1 cellular context compared by ENCODE assay signal in genomic region chr1:95122151-95122697, GRCh38.
TF ChIP-seq lines count a peak whose summit lies in the region.

No MANE protein-coding gene starts in this region.

TF ChIP-seq in HepG2, 621 proteins besides CTCF, POLR2A, EP300 and RAD21 (continued from another document):
- TF ChIP-seq, protein P1, sequence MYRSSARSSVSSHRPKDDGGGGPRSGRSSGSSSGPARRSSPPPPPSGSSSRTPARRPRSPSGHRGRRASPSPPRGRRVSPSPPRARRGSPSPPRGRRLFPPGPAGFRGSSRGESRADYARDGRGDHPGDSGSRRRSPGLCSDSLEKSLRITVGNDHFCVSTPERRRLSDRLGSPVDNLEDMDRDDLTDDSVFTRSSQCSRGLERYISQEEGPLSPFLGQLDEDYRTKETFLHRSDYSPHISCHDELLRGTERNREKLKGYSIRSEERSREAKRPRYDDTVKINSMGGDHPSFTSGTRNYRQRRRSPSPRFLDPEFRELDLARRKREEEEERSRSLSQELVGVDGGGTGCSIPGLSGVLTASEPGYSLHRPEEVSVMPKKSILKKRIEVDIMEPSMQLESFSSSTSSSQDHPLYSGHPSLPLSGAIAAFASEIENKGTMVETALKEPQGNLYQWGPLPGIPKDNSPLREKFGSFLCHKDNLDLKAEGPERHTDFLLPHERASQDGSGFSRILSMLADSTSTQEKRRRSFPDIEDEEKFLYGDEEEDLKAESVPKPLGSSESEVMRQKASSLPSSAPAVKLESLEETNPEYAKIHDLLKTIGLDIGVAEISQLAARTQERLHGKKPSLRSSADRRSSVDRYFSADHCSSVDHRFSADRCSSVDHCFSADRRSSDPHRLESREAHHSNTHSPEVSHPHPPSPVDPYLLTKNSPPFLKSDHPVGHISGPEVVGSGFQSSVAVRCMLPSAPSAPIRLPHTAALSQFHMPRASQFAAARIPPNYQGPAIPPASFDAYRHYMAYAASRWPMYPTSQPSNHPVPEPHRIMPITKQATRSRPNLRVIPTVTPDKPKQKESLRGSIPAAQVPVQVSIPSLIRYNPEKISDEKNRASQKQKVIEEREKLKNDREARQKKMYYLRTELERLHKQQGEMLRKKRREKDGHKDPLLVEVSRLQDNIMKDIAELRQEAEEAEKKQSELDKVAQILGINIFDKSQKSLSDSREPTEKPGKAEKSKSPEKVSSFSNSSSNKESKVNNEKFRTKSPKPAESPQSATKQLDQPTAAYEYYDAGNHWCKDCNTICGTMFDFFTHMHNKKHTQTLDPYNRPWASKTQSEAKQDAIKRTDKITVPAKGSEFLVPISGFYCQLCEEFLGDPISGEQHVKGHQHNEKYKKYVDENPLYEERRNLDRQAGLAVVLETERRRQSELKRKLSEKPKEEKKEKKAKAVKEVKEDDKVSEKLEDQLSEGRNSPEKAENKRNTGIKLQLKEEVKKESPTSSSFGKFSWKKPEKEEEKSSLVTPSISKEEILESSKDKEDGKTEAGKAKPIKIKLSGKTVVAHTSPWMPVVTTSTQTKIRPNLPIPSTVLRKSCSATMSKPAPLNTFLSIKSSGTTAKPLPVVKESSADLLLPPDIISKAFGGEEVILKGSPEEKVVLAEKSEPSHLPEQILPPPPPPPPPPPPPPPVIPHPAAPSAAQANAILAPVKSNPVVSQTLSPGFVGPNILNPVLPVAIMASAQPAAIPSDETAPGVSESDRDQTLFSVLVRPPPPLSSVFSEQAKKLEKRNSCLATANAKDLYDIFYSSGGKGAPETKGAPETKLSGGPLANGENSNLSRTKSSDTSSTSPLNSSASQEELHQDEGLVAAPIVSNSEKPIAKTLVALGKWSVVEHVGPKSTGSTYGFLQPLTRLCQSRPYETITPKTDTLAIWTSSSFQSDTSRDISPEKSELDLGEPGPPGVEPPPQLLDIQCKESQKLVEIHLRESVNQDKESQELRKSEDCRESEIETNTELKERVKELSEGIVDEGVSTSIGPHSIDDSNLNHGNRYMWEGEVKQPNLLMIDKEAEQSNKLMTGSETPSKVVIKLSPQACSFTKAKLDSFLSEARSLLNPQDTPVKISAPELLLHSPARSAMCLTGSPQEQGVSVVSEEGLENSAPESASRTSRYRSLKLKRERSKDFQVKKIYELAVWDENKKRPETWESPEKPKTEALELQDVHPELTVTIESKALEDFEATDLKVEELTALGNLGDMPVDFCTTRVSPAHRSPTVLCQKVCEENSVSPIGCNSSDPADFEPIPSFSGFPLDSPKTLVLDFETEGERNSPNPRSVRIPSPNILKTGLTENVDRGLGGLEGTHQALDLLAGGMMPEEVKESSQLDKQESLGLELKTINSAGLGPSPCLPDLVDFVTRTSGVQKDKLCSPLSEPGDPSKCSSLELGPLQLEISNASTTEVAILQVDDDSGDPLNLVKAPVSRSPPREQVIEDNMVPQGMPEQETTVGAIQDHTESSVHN (CRISPR knock-in tag; IDR thresholded peaks at IDR 0.05), result no peak
- TF ChIP-seq ARNTL (CRISPR knock-in tag; IDR thresholded peaks at IDR 0.05) (peak; percentile 90), MIXL1 (CRISPR knock-in tag; IDR thresholded peaks at IDR 0.05) (peak; percentile 72; the same call in 1 of the 2 replicates), ZNF138 (CRISPR knock-in tag; IDR thresholded peaks at IDR 0.05; ENCODE audit: low read depth) (no peak), ZSCAN12 (CRISPR knock-in tag; IDR thresholded peaks at IDR 0.05) (no peak; the same call in 1 of the 2 replicates), ZNF850 (CRISPR knock-in tag; conservative IDR thresholded peaks at IDR 0.05) (no peak), ZNF605 (CRISPR knock-in tag; IDR thresholded peaks at IDR 0.05) (peak; percentile 78), CSRNP1 (CRISPR knock-in tag; IDR thresholded peaks at IDR 0.05) (peak; percentile 83), ZNF746 (CRISPR knock-in tag; IDR thresholded peaks at IDR 0.05) (peak; percentile 73), ZNF432 (CRISPR knock-in tag; IDR thresholded peaks at IDR 0.05; ENCODE audit: borderline replicate concordance) (no peak), ZNF550 (CRISPR knock-in tag; IDR thresholded peaks at IDR 0.05; ENCODE audit: borderline replicate concordance) (no peak), ZFP41 (CRISPR knock-in tag; IDR thresholded peaks at IDR 0.05; ENCODE audit: borderline replicate concordance) (peak; percentile 44; the same call in 1 of the 2 replicates), PPARG (CRISPR knock-in tag; conservative IDR thresholded peaks at IDR 0.05) (peak; percentile 93), REXO4 (CRISPR knock-in tag; IDR thresholded peaks at IDR 0.05; ENCODE audit: borderline replicate concordance) (no peak), ZNF24 (IDR thresholded peaks at IDR 0.05) (no peak), PITX1 (CRISPR knock-in tag; IDR thresholded peaks at IDR 0.05) (peak; percentile 94), HNF4G (IDR thresholded peaks at IDR 0.05; ENCODE audit: borderline replicate concordance, low read depth, low read length) (peak; percentile 89), HNF4G (CRISPR knock-in tag; IDR thresholded peaks at IDR 0.05; ENCODE audit: borderline replicate concordance, low read depth) (peak; percentile 95), MEIS2 (CRISPR knock-in tag; IDR thresholded peaks at IDR 0.05) (peak; percentile 59; the same call in 1 of the 2 replicates), ZNF552 (CRISPR knock-in tag; IDR thresholded peaks at IDR 0.05; ENCODE audit: borderline replicate concordance) (no peak), ZFP36L2 (CRISPR knock-in tag; IDR thresholded peaks at IDR 0.05) (no peak), DMAP1 (CRISPR knock-in tag; IDR thresholded peaks at IDR 0.05) (peak; percentile 64; the same call in 1 of the 2 replicates), ZNF816 (CRISPR knock-in tag; IDR thresholded peaks at IDR 0.05; ENCODE audit: borderline replicate concordance) (peak; percentile 46; the same call in 1 of the 2 replicates), MED8 (CRISPR knock-in tag; IDR thresholded peaks at IDR 0.05; ENCODE audit: insufficient replicate concordance) (peak; percentile 39), USF2 (IDR thresholded peaks at IDR 0.05; ENCODE audit: low read depth, low read length) (no peak), USF2 (CRISPR knock-in tag; IDR thresholded peaks at IDR 0.05; ENCODE audit: borderline replicate concordance) (no peak), ZNF780A (CRISPR knock-in tag; IDR thresholded peaks at IDR 0.05) (no peak), ZNF207 (IDR thresholded peaks at IDR 0.05; ENCODE audit: borderline replicate concordance) (no peak), NPAS2 (CRISPR knock-in tag; IDR thresholded peaks at IDR 0.05; ENCODE audit: borderline replicate concordance) (no peak), NR2F6 (IDR thresholded peaks at IDR 0.05) (peak; percentile 99), NR2F6 (CRISPR knock-in tag; IDR thresholded peaks at IDR 0.05) (peak; percentile 99), TAF15 (IDR thresholded peaks at IDR 0.05; ENCODE audit: low read depth, low read length, poor library complexity, severe bottlenecking) (no peak), KDM3A (CRISPR knock-in tag; IDR thresholded peaks at IDR 0.05; ENCODE audit: low read depth) (peak; percentile 84), ZNF329 (CRISPR knock-in tag; IDR thresholded peaks at IDR 0.05; ENCODE audit: low read depth) (0 out of 2 replicates have a peak, but pooled peaks have one; percentile 42), ZNF44 (CRISPR knock-in tag; IDR thresholded peaks at IDR 0.05) (0 out of 2 replicates have a peak, but pooled peaks have one; percentile 48), PHF8 (CRISPR knock-in tag; IDR thresholded peaks at IDR 0.05) (peak; percentile 21; the same call in 1 of the 2 replicates), U2AF1 (optimal IDR thresholded peaks at IDR 0.05; ENCODE audit: low read depth, low read length) (no peak), ZNF10 (CRISPR knock-in tag; IDR thresholded peaks at IDR 0.05; ENCODE audit: borderline replicate concordance, low read depth) (no peak), PRPF4 (IDR thresholded peaks at IDR 0.05; ENCODE audit: low read depth, low read length, poor library complexity, severe bottlenecking) (no peak)
- TF ChIP-seq, protein P2, sequence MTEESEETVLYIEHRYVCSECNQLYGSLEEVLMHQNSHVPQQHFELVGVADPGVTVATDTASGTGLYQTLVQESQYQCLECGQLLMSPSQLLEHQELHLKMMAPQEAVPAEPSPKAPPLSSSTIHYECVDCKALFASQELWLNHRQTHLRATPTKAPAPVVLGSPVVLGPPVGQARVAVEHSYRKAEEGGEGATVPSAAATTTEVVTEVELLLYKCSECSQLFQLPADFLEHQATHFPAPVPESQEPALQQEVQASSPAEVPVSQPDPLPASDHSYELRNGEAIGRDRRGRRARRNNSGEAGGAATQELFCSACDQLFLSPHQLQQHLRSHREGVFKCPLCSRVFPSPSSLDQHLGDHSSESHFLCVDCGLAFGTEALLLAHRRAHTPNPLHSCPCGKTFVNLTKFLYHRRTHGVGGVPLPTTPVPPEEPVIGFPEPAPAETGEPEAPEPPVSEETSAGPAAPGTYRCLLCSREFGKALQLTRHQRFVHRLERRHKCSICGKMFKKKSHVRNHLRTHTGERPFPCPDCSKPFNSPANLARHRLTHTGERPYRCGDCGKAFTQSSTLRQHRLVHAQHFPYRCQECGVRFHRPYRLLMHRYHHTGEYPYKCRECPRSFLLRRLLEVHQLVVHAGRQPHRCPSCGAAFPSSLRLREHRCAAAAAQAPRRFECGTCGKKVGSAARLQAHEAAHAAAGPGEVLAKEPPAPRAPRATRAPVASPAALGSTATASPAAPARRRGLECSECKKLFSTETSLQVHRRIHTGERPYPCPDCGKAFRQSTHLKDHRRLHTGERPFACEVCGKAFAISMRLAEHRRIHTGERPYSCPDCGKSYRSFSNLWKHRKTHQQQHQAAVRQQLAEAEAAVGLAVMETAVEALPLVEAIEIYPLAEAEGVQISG (CRISPR knock-in tag; IDR thresholded peaks at IDR 0.05), result peak; percentile 79
- TF ChIP-seq, protein P3, sequence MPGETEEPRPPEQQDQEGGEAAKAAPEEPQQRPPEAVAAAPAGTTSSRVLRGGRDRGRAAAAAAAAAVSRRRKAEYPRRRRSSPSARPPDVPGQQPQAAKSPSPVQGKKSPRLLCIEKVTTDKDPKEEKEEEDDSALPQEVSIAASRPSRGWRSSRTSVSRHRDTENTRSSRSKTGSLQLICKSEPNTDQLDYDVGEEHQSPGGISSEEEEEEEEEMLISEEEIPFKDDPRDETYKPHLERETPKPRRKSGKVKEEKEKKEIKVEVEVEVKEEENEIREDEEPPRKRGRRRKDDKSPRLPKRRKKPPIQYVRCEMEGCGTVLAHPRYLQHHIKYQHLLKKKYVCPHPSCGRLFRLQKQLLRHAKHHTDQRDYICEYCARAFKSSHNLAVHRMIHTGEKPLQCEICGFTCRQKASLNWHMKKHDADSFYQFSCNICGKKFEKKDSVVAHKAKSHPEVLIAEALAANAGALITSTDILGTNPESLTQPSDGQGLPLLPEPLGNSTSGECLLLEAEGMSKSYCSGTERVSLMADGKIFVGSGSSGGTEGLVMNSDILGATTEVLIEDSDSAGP (CRISPR knock-in tag; IDR thresholded peaks at IDR 0.05; ENCODE audit: borderline replicate concordance), result peak; percentile 59; the same call in 1 of the 2 replicates
- TF ChIP-seq, protein P4, sequence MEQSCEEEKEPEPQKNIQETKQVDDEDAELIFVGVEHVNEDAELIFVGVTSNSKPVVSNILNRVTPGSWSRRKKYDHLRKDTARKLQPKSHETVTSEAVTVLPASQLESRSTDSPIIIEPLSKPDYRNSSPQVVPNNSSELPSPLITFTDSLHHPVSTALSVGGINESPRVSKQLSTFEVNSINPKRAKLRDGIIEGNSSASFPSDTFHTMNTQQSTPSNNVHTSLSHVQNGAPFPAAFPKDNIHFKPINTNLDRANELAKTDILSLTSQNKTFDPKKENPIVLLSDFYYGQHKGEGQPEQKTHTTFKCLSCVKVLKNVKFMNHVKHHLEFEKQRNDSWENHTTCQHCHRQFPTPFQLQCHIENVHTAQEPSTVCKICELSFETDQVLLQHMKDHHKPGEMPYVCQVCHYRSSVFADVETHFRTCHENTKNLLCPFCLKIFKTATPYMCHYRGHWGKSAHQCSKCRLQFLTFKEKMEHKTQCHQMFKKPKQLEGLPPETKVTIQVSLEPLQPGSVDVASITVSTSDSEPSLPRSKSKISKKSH (CRISPR knock-in tag; IDR thresholded peaks at IDR 0.05; ENCODE audit: borderline replicate concordance), result no peak
